Comparison of ENCODE assay signal across 21 cellular contexts in genomic region chr14:63972323-63972932, GRCh38.
DNase-seq lines count a peak whose midpoint lies in the region; FAIRE-seq and TF ChIP-seq lines count a peak whose summit lies in the region.
"Had no signal": no experiment of that assay in that cellular context is flagged by ENCODE, and none has a peak within 500 bp of the region (broad histone marks: within the 10 kb centered on the region; RNA-seq: fewer than 3 reads in every experiment).

No MANE protein-coding gene starts in this region.

- H3K9ac ChIP-seq in mammary epithelial cell (ENCODE audit: insufficient read depth, low read length), result no peak overlapping the region

- no peak overlapping the region for H2AFZ ChIP-seq in mammary epithelial cell (ENCODE audit: low read depth, low read length)

- no peak for TF ChIP-seq POLR2A in breast epithelium (IDR thresholded peaks at IDR 0.05)

- WGBS in mammary epithelial cell (ENCODE audit: low coverage, missing lambda C conversion rate), result 95% methylated on average over 3 of the region's 3 CpGs

- TF ChIP-seq CTCF in glutamatergic neuron (IDR thresholded peaks at IDR 0.05; ENCODE audit: partially characterized antibody, unreplicated experiment), result no peak
- no peak for TF ChIP-seq CTCF in breast epithelium (IDR thresholded peaks at IDR 0.05)
- TF ChIP-seq CTCF in mammary epithelial cell (conservative IDR thresholded peaks at IDR 0.05 in 1 of 2, IDR thresholded peaks at IDR 0.05 in 1 of 2; ENCODE audit: extremely low read depth in 1 of 2, insufficient read depth in 1 of 2, low read depth in 1 of 2, low read length in 2 of 2), result no peak

- H3K27me3 Mint-ChIP-seq in glutamatergic neuron (ENCODE audit: unreplicated experiment), result no peaks in the 10 kb centered on the region

- DNase-seq in DMS53 treated with DMSO at 0.1 percent for 48 hours (lab: John Stamatoyannopoulos, UW; ENCODE audit: unreplicated experiment) (peak; percentile 28), GM18507 (ENCODE audit: extremely low spot score, insufficient read length, low read depth) (no peak), NCI-H1436 treated with DMSO at 0.1 percent for 48 hours (lab: John Stamatoyannopoulos, UW) (peak; percentile 63), SHP77 treated with DMSO at 0.1 percent for 48 hours (lab: John Stamatoyannopoulos, UW) (peak; percentile 65), glutamatergic neuron (no peak), breast epithelium (ENCODE audit: low spot score in 2 of 2) (no peak), mammary epithelial cell (no peak)
- DNase-seq: activated CD4-positive, CD25-positive, alpha-beta regulatory T cell; activated CD8-positive, alpha-beta T cell treated with anti-CD3 and anti-CD28 coated beads, Interleukin-2, amount 10 ng/mL, durations not matched to agents 7 days and 5 days; activated T-cell treated with anti-CD3 and anti-CD28 coated beads, Interleukin-2, amount 50 U/mL, for 72 hours; foreskin keratinocyte; mesendoderm; MM.1S; NCI-H226; SJCRH30; stimulated activated CD4-positive, alpha-beta T cell treated with anti-CD3 and anti-CD28 coated beads, Interleukin-4, amount 100 ng/mL, for 1 hour had no signal

- peak; percentile 79 for FAIRE-seq in GM18507 (lab: Jason Lieb, UNC)
- FAIRE-seq: H54 had no signal

- H3K9me3 ChIP-seq in breast epithelium, result no peaks in the 10 kb centered on the region
- H3K9me3 ChIP-seq in mammary epithelial cell (replicated peaks; ENCODE audit: insufficient read depth, low read length), result no peaks in the 10 kb centered on the region
- H3K9me3 ChIP-seq: prostate gland, SJCRH30 had no signal

- no peak overlapping the region for H3K4me2 ChIP-seq in mammary epithelial cell (ENCODE audit: insufficient read depth, low read depth, low read length)

- no peaks in the 10 kb centered on the region for H3K4me1 Mint-ChIP-seq in glutamatergic neuron (ENCODE audit: low read depth, unreplicated experiment)

- H3K27me3 ChIP-seq in breast epithelium, result no peaks in the 10 kb centered on the region
- H3K27me3 ChIP-seq in mammary epithelial cell (ENCODE audit: insufficient read depth, low read length), result no peaks in the 10 kb centered on the region
- H3K27me3 ChIP-seq: foreskin keratinocyte, SJCRH30 had no signal

- CTCF ChIA-PET in mammary epithelial cell (lab: Charles Lee; ENCODE audit: low non-redundant PET), result no interaction called here

- no TSS peak for BruUV-seq in mammary epithelial cell (replicated peaks; lab: Mats Ljungman, UMichigan)

- H3K27ac Mint-ChIP-seq in glutamatergic neuron (ENCODE audit: unreplicated experiment), result no peak overlapping the region
- H3K27ac Mint-ChIP-seq: activated CD8-positive, alpha-beta T cell treated with anti-CD3 and anti-CD28 coated beads, Interleukin-2, amount 10 ng/mL, durations not matched to agents 7 days and 5 days; activated naive CD4-positive, alpha-beta T cell treated with anti-CD3 and anti-CD28 coated beads, Interleukin-2, amount 50 U/mL, for 72 hours; activated T-cell treated with anti-CD3 and anti-CD28 coated beads, Interleukin-2, amount 50 U/mL, for 72 hours; T-helper 2 cell treated with Interferon-gamma antibody and Interleukin-4, amounts not matched to agents 5 μg/mL and 100 μg/mL, for 36 hours had no signal

- H3K4me3 ChIP-seq in breast epithelium, result no peak overlapping the region
- H3K4me3 ChIP-seq in mammary epithelial cell (replicated peaks in 1 of 3; ENCODE audit: insufficient read depth in 1 of 3, low read depth in 2 of 3, low read length in 3 of 3), result no peak overlapping the region
- H3K4me3 ChIP-seq: prostate gland, SJCRH30, skin epidermis had no signal

- H3K4me3 Mint-ChIP-seq in glutamatergic neuron (ENCODE audit: unreplicated experiment), result no peak overlapping the region
- H3K4me3 Mint-ChIP-seq: activated CD8-positive, alpha-beta T cell treated with anti-CD3 and anti-CD28 coated beads, Interleukin-2, amount 10 ng/mL, durations not matched to agents 7 days and 5 days; activated T-cell treated with anti-CD3 and anti-CD28 coated beads, Interleukin-2, amount 50 U/mL, for 72 hours; T-helper 2 cell treated with Interferon-gamma antibody and Interleukin-4, amounts not matched to agents 5 μg/mL and 100 μg/mL, for 36 hours had no signal

- H3K4me1 ChIP-seq in breast epithelium (no peaks in the 10 kb centered on the region), mammary epithelial cell (ENCODE audit: insufficient read depth, low read length) (no peaks in the 10 kb centered on the region)
- H3K4me1 ChIP-seq: foreskin keratinocyte, prostate gland, SJCRH30 had no signal

- no peaks in the 10 kb centered on the region for H4K20me1 ChIP-seq in mammary epithelial cell (ENCODE audit: insufficient read depth, low read length)

- no peaks in the 10 kb centered on the region for H3K9me3 Mint-ChIP-seq in glutamatergic neuron (ENCODE audit: unreplicated experiment)
- H3K9me3 Mint-ChIP-seq: activated naive CD4-positive, alpha-beta T cell treated with anti-CD3 and anti-CD28 coated beads, Interleukin-2, amount 50 U/mL, for 72 hours; activated T-cell treated with anti-CD3 and anti-CD28 coated beads, Interleukin-2, amount 50 U/mL, for 72 hours; T-helper 2 cell treated with Interferon-gamma antibody and Interleukin-4, amounts not matched to agents 5 μg/mL and 100 μg/mL, for 36 hours had no signal

- dilution Hi-C loops in mammary epithelial cell (cut with HindIII; ENCODE audit: low sequenced_read_pairs), result no loop called here

- in situ Hi-C loops in mammary epithelial cell (cut with MboI; ENCODE audit: low sequenced_read_pairs in 2 of 2), result no loop called here

- intact Hi-C loops in breast epithelium (cut with DNase I; ENCODE audit: low total_unique reads) (no loop called here), mammary epithelial cell (cut with micrococcal nuclease) (no loop called here)

- H3K36me3 ChIP-seq in breast epithelium (no peaks in the 10 kb centered on the region), mammary epithelial cell (ENCODE audit: insufficient read depth, low read length) (peaks cover 2% of the 10 kb centered on the region)
- H3K36me3 ChIP-seq: prostate gland had no signal

- H3K27ac ChIP-seq in breast epithelium, result no peak overlapping the region
- H3K27ac ChIP-seq in mammary epithelial cell (ENCODE audit: insufficient read depth, low read depth, low read length), result no peak overlapping the region
- H3K27ac ChIP-seq: foreskin keratinocyte, prostate gland, SJCRH30, skin epidermis had no signal

- H3K79me2 ChIP-seq in mammary epithelial cell (ENCODE audit: insufficient read depth, low read length), result no peaks in the 10 kb centered on the region

- no peaks in the 10 kb centered on the region for H3K36me3 Mint-ChIP-seq in glutamatergic neuron (ENCODE audit: unreplicated experiment)
- H3K36me3 Mint-ChIP-seq: activated naive CD4-positive, alpha-beta T cell treated with anti-CD3 and anti-CD28 coated beads, Interleukin-2, amount 50 U/mL, for 72 hours had no signal

Comparison
In these comparisons a context has a peak if more than half of its experiments do, and no peak if none do; other contexts are left out.
1. DNase-seq: peak in DMS53 treated with DMSO at 0.1 percent for 48 hours (single experiment), NCI-H1436 treated with DMSO at 0.1 percent for 48 hours (single experiment) and SHP77 treated with DMSO at 0.1 percent for 48 hours (single experiment); none in GM18507 (single experiment), glutamatergic neuron (single experiment), breast epithelium (0 of 2) and mammary epithelial cell (single experiment).